In genomic region chr19:10230904-10231623, GRCh38 we compare ENCODE assay signal across 8 cellular contexts. TPM values are rescaled to one million over a fixed set of nuclear protein-coding genes. Genes with fewer than 3 reads are reported as not detected.
DNase-seq lines count a peak whose midpoint lies in the region; TF ChIP-seq lines count a peak whose summit lies in the region.

S1PR2 (minus strand) TSS chr19:10231331; CDS start chr19:10224905, 6,426 bp downstream.

- CTCF ChIA-PET in RWPE1 (lab: Yijun Ruan, JAX): interaction anchor here (0.6 kb wide), 1 partner anchor 29 kb away, joined by 3 read pairs; no protein-coding TSS in a partner anchor

- no peaks in the 10 kb centered on the region for H3K9me3 ChIP-seq in HUES6 (ENCODE audit: control insufficient read depth, insufficient read depth, low read depth, low read length)

- H3K4me3 ChIP-seq in HUES6 (ENCODE audit: low read depth, low read length) (peak within 1 kb of the TSS; percentile 76), fibroblast of villous mesenchyme (ENCODE audit: low read depth, low read length) (peak within 1 kb of the TSS; percentile 90)

- POLR2A ChIA-PET in RWPE1 (lab: Yijun Ruan, JAX; ENCODE audit: low non-redundant PET): no interaction called here

- no peaks in the 10 kb centered on the region for H3K36me3 ChIP-seq in HUES6 (ENCODE audit: control insufficient read depth, insufficient read depth, low read length)

- H3K4me1 ChIP-seq in HUES6 (ENCODE audit: control insufficient read depth, insufficient read depth, low read length): peaks cover 17% of the 10 kb centered on the region

- H3K27me3 ChIP-seq in HUES6 (ENCODE audit: control insufficient read depth, insufficient read depth, low read length): no peaks in the 10 kb centered on the region

- H3K27me3 Mint-ChIP-seq in neural crest cell (ENCODE audit: low read depth): peaks cover 2% of the 10 kb centered on the region

- H3K36me3 Mint-ChIP-seq in neural crest cell (ENCODE audit: low read depth): no peaks in the 10 kb centered on the region

- H3K27ac ChIP-seq in HUES6 (ENCODE audit: low read depth, low read length) (peak within 1 kb of the TSS; percentile 29; the same call in 1 of the 2 replicates), RWPE1 (peak within 1 kb of the TSS; percentile 58), substantia nigra (ENCODE audit: low read depth, low read length, poor library complexity, severe bottlenecking) (peak within 1 kb of the TSS; percentile 51)

- H3K9ac ChIP-seq in HUES6 (ENCODE audit: low read length): peak within 1 kb of the TSS; percentile 74

- DNase-seq in NK-92 treated with Interleukin-12 subunit alpha and Interleukin-12 subunit beta, amount 100 ng/mL, for 24 hours (lab: John Stamatoyannopoulos, UW): peak; percentile 50
- DNase-seq in NK-92 (lab: John Stamatoyannopoulos, UW; ENCODE audit: unreplicated experiment) (no peak), RWPE1 (ENCODE audit: low spot score) (peak; percentile 67), fibroblast of villous mesenchyme (ENCODE audit: low read depth) (peak; percentile 74), neural crest cell (ENCODE audit: low read depth, low spot score) (peak; percentile 75), substantia nigra (lab: John Stamatoyannopoulos, UW) (peak in 28 of 49 donors; percentile 4 to 86 (median 24))
- DNase-seq in activated effector memory CD4-positive, alpha-beta T cell treated with Interleukin-2 at 50 U/mL for 16 hours: peak; percentile 52

- TF ChIP-seq CTCF in RWPE1 (conservative IDR thresholded peaks at IDR 0.05; ENCODE audit: low read depth) (no peak), fibroblast of villous mesenchyme (IDR thresholded peaks at IDR 0.05; ENCODE audit: insufficient read depth, low read depth, low read length) (no peak), neural crest cell (conservative IDR thresholded peaks at IDR 0.05) (peak; percentile 16)

- peak within 1 kb of the TSS; percentile 83 for H3K27ac Mint-ChIP-seq in neural crest cell (ENCODE audit: unreplicated experiment)

- peak within 1 kb of the TSS; percentile 87 for H3K4me3 Mint-ChIP-seq in neural crest cell

- peaks cover 18% of the 10 kb centered on the region for H3K4me1 Mint-ChIP-seq in neural crest cell

- no peaks in the 10 kb centered on the region for H3K9me3 Mint-ChIP-seq in neural crest cell

RNA-seq across cellular contexts. Expression of gene S1PR2, which starts in this region (rescaled TPM):
- total RNA-seq in fibroblast of villous mesenchyme (33.2 and 35.4 TPM in 2 replicates), neural crest cell (24.8 and 26.3 TPM in 2 replicates)
